Comparison of ENCODE assay signal across 1 cellular context in the genomic region with DNA sequence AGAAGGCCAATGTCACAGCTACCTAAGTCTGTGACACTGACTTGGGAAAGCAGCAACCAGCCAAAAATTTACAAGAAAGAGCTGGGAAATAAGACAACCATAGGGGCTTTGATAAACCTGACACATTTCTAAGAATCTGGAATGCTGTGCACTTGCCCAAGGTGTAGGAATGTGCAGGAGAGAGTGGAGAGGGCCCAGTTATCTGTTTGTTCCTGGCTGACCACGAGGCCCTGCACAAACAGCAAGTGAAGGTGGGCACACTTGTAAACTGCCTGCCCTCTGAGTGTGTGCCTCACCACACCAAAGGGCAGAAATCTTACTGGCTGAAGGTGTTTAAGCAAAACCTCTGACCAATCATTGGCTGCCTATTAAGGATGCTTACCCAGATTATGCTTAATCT.
TF ChIP-seq lines count a peak whose summit lies in the region.

No MANE protein-coding gene starts in this region.

TF ChIP-seq in HepG2, 621 proteins besides CTCF, POLR2A, EP300 and RAD21 (continues in another document):
- TF ChIP-seq MIER2 (CRISPR knock-in tag; IDR thresholded peaks at IDR 0.05) (no peak), NR2F6 (IDR thresholded peaks at IDR 0.05) (no peak), NR2F6 (CRISPR knock-in tag; IDR thresholded peaks at IDR 0.05) (0 out of 2 replicates have a peak, but pooled peaks have one; percentile 11), ETV5 (CRISPR knock-in tag; IDR thresholded peaks at IDR 0.05; ENCODE audit: borderline replicate concordance) (peak; percentile 25; the same call in 1 of the 2 replicates), CBFB (CRISPR knock-in tag; IDR thresholded peaks at IDR 0.05) (0 out of 2 replicates have a peak, but pooled peaks have one; percentile 25), BCL6 (CRISPR knock-in tag; IDR thresholded peaks at IDR 0.05) (peak; percentile 67; the same call in 1 of the 2 replicates), MBD4 (IDR thresholded peaks at IDR 0.05; ENCODE audit: borderline replicate concordance, low read length) (no peak), CBX5 (CRISPR knock-in tag; IDR thresholded peaks at IDR 0.05; ENCODE audit: borderline replicate concordance) (no peak), MED1 (CRISPR knock-in tag; IDR thresholded peaks at IDR 0.05) (peak; percentile 50; the same call in 1 of the 2 replicates), ZFX (CRISPR knock-in tag; IDR thresholded peaks at IDR 0.05; ENCODE audit: low read depth) (peak; percentile 51; the same call in 1 of the 2 replicates), FOXP1 (IDR thresholded peaks at IDR 0.05) (no peak), FOXP1 (CRISPR knock-in tag; IDR thresholded peaks at IDR 0.05) (0 out of 2 replicates have a peak, but pooled peaks have one; percentile 44), ZFY (CRISPR knock-in tag; IDR thresholded peaks at IDR 0.05) (0 out of 2 replicates have a peak, but pooled peaks have one; percentile 31), NFYB (CRISPR knock-in tag; IDR thresholded peaks at IDR 0.05) (peak; percentile 13; the same call in 1 of the 2 replicates), ZNF296 (CRISPR knock-in tag; conservative IDR thresholded peaks at IDR 0.05) (no peak), ELF3 (CRISPR knock-in tag; IDR thresholded peaks at IDR 0.05) (peak; percentile 34; the same call in 1 of the 2 replicates), SAP130 (CRISPR knock-in tag; IDR thresholded peaks at IDR 0.05; ENCODE audit: low read depth) (0 out of 2 replicates have a peak, but pooled peaks have one; percentile 13), FOSL2 (CRISPR knock-in tag; IDR thresholded peaks at IDR 0.05) (0 out of 2 replicates have a peak, but pooled peaks have one; percentile 16), NCOA2 (CRISPR knock-in tag; IDR thresholded peaks at IDR 0.05) (peak; percentile 45; the same call in 1 of the 2 replicates), ISX (CRISPR knock-in tag; conservative IDR thresholded peaks at IDR 0.05) (no peak), PHF21A (CRISPR knock-in tag; IDR thresholded peaks at IDR 0.05) (peak; percentile 35; the same call in 1 of the 2 replicates), KLF12 (CRISPR knock-in tag; IDR thresholded peaks at IDR 0.05; ENCODE audit: borderline replicate concordance) (no peak), TEAD3 (CRISPR knock-in tag; optimal IDR thresholded peaks at IDR 0.05; ENCODE audit: borderline replicate concordance) (peak; percentile 63), ZNF317 (CRISPR knock-in tag; IDR thresholded peaks at IDR 0.05) (no peak), GFI1 (CRISPR knock-in tag; IDR thresholded peaks at IDR 0.05; ENCODE audit: borderline replicate concordance) (0 out of 2 replicates have a peak, but pooled peaks have one; percentile 48)
- TF ChIP-seq, protein P1, sequence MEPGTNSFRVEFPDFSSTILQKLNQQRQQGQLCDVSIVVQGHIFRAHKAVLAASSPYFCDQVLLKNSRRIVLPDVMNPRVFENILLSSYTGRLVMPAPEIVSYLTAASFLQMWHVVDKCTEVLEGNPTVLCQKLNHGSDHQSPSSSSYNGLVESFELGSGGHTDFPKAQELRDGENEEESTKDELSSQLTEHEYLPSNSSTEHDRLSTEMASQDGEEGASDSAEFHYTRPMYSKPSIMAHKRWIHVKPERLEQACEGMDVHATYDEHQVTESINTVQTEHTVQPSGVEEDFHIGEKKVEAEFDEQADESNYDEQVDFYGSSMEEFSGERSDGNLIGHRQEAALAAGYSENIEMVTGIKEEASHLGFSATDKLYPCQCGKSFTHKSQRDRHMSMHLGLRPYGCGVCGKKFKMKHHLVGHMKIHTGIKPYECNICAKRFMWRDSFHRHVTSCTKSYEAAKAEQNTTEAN (CRISPR knock-in tag; conservative IDR thresholded peaks at IDR 0.05), result 0 out of 2 replicates have a peak, but pooled peaks have one; percentile 65
- TF ChIP-seq, protein P2, sequence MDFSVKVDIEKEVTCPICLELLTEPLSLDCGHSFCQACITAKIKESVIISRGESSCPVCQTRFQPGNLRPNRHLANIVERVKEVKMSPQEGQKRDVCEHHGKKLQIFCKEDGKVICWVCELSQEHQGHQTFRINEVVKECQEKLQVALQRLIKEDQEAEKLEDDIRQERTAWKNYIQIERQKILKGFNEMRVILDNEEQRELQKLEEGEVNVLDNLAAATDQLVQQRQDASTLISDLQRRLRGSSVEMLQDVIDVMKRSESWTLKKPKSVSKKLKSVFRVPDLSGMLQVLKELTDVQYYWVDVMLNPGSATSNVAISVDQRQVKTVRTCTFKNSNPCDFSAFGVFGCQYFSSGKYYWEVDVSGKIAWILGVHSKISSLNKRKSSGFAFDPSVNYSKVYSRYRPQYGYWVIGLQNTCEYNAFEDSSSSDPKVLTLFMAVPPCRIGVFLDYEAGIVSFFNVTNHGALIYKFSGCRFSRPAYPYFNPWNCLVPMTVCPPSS (IDR thresholded peaks at IDR 0.05), result no peak
- TF ChIP-seq, protein P3, sequence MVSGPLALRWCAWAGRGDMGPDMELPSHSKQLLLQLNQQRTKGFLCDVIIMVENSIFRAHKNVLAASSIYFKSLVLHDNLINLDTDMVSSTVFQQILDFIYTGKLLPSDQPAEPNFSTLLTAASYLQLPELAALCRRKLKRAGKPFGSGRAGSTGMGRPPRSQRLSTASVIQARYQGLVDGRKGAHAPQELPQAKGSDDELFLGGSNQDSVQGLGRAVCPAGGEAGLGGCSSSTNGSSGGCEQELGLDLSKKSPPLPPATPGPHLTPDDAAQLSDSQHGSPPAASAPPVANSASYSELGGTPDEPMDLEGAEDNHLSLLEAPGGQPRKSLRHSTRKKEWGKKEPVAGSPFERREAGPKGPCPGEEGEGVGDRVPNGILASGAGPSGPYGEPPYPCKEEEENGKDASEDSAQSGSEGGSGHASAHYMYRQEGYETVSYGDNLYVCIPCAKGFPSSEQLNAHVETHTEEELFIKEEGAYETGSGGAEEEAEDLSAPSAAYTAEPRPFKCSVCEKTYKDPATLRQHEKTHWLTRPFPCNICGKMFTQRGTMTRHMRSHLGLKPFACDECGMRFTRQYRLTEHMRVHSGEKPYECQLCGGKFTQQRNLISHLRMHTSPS (CRISPR knock-in tag; IDR thresholded peaks at IDR 0.05; ENCODE audit: low read depth), result peak; percentile 82
- TF ChIP-seq, protein P4, sequence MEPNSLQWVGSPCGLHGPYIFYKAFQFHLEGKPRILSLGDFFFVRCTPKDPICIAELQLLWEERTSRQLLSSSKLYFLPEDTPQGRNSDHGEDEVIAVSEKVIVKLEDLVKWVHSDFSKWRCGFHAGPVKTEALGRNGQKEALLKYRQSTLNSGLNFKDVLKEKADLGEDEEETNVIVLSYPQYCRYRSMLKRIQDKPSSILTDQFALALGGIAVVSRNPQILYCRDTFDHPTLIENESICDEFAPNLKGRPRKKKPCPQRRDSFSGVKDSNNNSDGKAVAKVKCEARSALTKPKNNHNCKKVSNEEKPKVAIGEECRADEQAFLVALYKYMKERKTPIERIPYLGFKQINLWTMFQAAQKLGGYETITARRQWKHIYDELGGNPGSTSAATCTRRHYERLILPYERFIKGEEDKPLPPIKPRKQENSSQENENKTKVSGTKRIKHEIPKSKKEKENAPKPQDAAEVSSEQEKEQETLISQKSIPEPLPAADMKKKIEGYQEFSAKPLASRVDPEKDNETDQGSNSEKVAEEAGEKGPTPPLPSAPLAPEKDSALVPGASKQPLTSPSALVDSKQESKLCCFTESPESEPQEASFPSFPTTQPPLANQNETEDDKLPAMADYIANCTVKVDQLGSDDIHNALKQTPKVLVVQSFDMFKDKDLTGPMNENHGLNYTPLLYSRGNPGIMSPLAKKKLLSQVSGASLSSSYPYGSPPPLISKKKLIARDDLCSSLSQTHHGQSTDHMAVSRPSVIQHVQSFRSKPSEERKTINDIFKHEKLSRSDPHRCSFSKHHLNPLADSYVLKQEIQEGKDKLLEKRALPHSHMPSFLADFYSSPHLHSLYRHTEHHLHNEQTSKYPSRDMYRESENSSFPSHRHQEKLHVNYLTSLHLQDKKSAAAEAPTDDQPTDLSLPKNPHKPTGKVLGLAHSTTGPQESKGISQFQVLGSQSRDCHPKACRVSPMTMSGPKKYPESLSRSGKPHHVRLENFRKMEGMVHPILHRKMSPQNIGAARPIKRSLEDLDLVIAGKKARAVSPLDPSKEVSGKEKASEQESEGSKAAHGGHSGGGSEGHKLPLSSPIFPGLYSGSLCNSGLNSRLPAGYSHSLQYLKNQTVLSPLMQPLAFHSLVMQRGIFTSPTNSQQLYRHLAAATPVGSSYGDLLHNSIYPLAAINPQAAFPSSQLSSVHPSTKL (CRISPR knock-in tag; IDR thresholded peaks at IDR 0.05), result peak; percentile 46; the same call in 1 of the 2 replicates
- TF ChIP-seq, protein P5, sequence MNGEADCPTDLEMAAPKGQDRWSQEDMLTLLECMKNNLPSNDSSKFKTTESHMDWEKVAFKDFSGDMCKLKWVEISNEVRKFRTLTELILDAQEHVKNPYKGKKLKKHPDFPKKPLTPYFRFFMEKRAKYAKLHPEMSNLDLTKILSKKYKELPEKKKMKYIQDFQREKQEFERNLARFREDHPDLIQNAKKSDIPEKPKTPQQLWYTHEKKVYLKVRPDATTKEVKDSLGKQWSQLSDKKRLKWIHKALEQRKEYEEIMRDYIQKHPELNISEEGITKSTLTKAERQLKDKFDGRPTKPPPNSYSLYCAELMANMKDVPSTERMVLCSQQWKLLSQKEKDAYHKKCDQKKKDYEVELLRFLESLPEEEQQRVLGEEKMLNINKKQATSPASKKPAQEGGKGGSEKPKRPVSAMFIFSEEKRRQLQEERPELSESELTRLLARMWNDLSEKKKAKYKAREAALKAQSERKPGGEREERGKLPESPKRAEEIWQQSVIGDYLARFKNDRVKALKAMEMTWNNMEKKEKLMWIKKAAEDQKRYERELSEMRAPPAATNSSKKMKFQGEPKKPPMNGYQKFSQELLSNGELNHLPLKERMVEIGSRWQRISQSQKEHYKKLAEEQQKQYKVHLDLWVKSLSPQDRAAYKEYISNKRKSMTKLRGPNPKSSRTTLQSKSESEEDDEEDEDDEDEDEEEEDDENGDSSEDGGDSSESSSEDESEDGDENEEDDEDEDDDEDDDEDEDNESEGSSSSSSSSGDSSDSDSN (CRISPR knock-in tag; IDR thresholded peaks at IDR 0.05), result no peak
- TF ChIP-seq, protein P6, sequence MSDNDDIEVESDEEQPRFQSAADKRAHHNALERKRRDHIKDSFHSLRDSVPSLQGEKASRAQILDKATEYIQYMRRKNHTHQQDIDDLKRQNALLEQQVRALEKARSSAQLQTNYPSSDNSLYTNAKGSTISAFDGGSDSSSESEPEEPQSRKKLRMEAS (IDR thresholded peaks at IDR 0.05), result peak; percentile 76
- TF ChIP-seq, protein P7, sequence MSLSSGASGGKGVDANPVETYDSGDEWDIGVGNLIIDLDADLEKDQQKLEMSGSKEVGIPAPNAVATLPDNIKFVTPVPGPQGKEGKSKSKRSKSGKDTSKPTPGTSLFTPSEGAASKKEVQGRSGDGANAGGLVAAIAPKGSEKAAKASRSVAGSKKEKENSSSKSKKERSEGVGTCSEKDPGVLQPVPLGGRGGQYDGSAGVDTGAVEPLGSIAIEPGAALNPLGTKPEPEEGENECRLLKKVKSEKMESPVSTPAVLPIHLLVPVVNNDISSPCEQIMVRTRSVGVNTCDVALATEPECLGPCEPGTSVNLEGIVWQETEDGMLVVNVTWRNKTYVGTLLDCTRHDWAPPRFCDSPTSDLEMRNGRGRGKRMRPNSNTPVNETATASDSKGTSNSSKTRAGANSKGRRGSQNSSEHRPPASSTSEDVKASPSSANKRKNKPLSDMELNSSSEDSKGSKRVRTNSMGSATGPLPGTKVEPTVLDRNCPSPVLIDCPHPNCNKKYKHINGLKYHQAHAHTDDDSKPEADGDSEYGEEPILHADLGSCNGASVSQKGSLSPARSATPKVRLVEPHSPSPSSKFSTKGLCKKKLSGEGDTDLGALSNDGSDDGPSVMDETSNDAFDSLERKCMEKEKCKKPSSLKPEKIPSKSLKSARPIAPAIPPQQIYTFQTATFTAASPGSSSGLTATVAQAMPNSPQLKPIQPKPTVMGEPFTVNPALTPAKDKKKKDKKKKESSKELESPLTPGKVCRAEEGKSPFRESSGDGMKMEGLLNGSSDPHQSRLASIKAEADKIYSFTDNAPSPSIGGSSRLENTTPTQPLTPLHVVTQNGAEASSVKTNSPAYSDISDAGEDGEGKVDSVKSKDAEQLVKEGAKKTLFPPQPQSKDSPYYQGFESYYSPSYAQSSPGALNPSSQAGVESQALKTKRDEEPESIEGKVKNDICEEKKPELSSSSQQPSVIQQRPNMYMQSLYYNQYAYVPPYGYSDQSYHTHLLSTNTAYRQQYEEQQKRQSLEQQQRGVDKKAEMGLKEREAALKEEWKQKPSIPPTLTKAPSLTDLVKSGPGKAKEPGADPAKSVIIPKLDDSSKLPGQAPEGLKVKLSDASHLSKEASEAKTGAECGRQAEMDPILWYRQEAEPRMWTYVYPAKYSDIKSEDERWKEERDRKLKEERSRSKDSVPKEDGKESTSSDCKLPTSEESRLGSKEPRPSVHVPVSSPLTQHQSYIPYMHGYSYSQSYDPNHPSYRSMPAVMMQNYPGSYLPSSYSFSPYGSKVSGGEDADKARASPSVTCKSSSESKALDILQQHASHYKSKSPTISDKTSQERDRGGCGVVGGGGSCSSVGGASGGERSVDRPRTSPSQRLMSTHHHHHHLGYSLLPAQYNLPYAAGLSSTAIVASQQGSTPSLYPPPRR (CRISPR knock-in tag; IDR thresholded peaks at IDR 0.05; ENCODE audit: borderline replicate concordance), result no peak
- TF ChIP-seq, protein P8, sequence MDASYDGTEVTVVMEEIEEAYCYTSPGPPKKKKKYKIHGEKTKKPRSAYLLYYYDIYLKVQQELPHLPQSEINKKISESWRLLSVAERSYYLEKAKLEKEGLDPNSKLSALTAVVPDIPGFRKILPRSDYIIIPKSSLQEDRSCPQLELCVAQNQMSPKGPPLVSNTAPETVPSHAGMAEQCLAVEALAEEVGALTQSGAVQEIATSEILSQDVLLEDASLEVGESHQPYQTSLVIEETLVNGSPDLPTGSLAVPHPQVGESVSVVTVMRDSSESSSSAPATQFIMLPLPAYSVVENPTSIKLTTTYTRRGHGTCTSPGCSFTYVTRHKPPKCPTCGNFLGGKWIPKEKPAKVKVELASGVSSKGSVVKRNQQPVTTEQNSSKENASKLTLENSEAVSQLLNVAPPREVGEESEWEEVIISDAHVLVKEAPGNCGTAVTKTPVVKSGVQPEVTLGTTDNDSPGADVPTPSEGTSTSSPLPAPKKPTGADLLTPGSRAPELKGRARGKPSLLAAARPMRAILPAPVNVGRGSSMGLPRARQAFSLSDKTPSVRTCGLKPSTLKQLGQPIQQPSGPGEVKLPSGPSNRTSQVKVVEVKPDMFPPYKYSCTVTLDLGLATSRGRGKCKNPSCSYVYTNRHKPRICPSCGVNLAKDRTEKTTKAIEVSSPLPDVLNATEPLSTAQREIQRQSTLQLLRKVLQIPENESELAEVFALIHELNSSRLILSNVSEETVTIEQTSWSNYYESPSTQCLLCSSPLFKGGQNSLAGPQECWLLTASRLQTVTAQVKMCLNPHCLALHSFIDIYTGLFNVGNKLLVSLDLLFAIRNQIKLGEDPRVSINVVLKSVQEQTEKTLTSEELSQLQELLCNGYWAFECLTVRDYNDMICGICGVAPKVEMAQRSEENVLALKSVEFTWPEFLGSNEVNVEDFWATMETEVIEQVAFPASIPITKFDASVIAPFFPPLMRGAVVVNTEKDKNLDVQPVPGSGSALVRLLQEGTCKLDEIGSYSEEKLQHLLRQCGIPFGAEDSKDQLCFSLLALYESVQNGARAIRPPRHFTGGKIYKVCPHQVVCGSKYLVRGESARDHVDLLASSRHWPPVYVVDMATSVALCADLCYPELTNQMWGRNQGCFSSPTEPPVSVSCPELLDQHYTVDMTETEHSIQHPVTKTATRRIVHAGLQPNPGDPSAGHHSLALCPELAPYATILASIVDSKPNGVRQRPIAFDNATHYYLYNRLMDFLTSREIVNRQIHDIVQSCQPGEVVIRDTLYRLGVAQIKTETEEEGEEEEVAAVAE (CRISPR knock-in tag; IDR thresholded peaks at IDR 0.05; ENCODE audit: borderline replicate concordance), result peak; percentile 39; the same call in 1 of the 2 replicates
